11 cellular contexts compared by ENCODE assay signal in genomic region chr2:235940330-235940729, GRCh38.
A peak's percentile ranks its signal among the peaks of the same experiment; 100 is the strongest.
DNase-seq lines count a peak whose midpoint lies in the region; ATAC-seq and TF ChIP-seq lines count a peak whose summit lies in the region.
"Had no signal": no experiment of that assay in that cellular context is flagged by ENCODE, and none has a peak within 500 bp of the region (broad histone marks: within the 10 kb centered on the region; RNA-seq: fewer than 3 reads in every experiment).

No MANE protein-coding gene starts in this region.

- H3K4me2 ChIP-seq in OCI-LY7 (ENCODE audit: low read length): no peak overlapping the region

- TF ChIP-seq CTCF in OCI-LY7 (conservative IDR thresholded peaks at IDR 0.05; ENCODE audit: low read length): no peak

- no peak overlapping the region for H3K4me3 ChIP-seq in skeletal muscle tissue (ENCODE audit: low read length in 3 of 3)
- H3K4me3 ChIP-seq in OCI-LY7 (ENCODE audit: low read depth, low read length, poor library complexity, severe bottlenecking): no peak overlapping the region

- H4K20me1 ChIP-seq in OCI-LY7 (ENCODE audit: insufficient read depth, low read length): no peaks in the 10 kb centered on the region

- ATAC-seq in left ventricle myocardium superior (peak; percentile 90), HG03442 (IDR thresholded peaks at IDR 0.05; ENCODE audit: unreplicated experiment) (no peak)
- ATAC-seq: WTC11 had no signal

- peaks cover 0 to 11% (median 3%) of the 10 kb centered on the region in 3 donors for H3K36me3 ChIP-seq in skeletal muscle tissue (ENCODE audit: control insufficient read depth in 3 of 3, insufficient read depth in 3 of 3, low read length in 3 of 3)
- no peaks in the 10 kb centered on the region for H3K36me3 ChIP-seq in OCI-LY7 (ENCODE audit: insufficient read depth, low read length)

- intact Hi-C loops in left ventricle myocardium superior (cut with micrococcal nuclease) (no loop called here), OCI-LY7 (cut with micrococcal nuclease; ENCODE audit: unreplicated experiment) (no loop called here)

- no TSS peak for BruUV-seq in OCI-LY7 (replicated peaks; lab: Mats Ljungman, UMichigan)

- CTCF ChIA-PET in OCI-LY7 (lab: Charles Lee; ENCODE audit: unreplicated experiment): no interaction called here

- H3K27ac ChIP-seq in skeletal muscle tissue (ENCODE audit: low read depth, low read length): peak overlapping the region; percentile 51
- H3K27ac ChIP-seq in OCI-LY7 (ENCODE audit: low read depth, low read length, poor library complexity, severe bottlenecking): no peak overlapping the region

- H2AFZ ChIP-seq in OCI-LY7 (ENCODE audit: low read length): no peak overlapping the region

- DNase-seq in HK-2 (ENCODE audit: unreplicated experiment) (peak; percentile 16), amniotic stem cell (lab: John Stamatoyannopoulos, UW) (peak; percentile 34), left ventricle myocardium superior (peak; percentile 57), NCI-H1417 (lab: John Stamatoyannopoulos, UW) (no peak), NCI-H524 (lab: John Stamatoyannopoulos, UW) (no peak), OCI-LY7 (ENCODE audit: low spot score) (no peak)
- DNase-seq: naive B cell, NCI-H2081 had no signal

- no peaks in the 10 kb centered on the region for H3K27me3 ChIP-seq in skeletal muscle tissue (ENCODE audit: control insufficient read depth in 3 of 3, insufficient read depth in 3 of 3, low read length in 3 of 3)

- H3K79me2 ChIP-seq in OCI-LY7 (ENCODE audit: insufficient read depth, low read depth, low read length): no peaks in the 10 kb centered on the region

- H3K4me1 ChIP-seq in skeletal muscle tissue (ENCODE audit: control insufficient read depth in 3 of 3, insufficient read depth in 3 of 3, low read length in 3 of 3) (peaks cover 0 to 6% (median 0%) of the 10 kb centered on the region in 3 donors), OCI-LY7 (ENCODE audit: insufficient read depth, low read length, poor library complexity, severe bottlenecking) (no peaks in the 10 kb centered on the region)

- POLR2A ChIA-PET in OCI-LY7 (lab: Charles Lee): no interaction called here

- H3K9me2 ChIP-seq in OCI-LY7 (ENCODE audit: insufficient read depth, low read length): no peaks in the 10 kb centered on the region

- no peak overlapping the region for H3K9ac ChIP-seq in skeletal muscle tissue (ENCODE audit: low read depth in 1 of 3, low read length in 3 of 3)

- H3K9me3 ChIP-seq in skeletal muscle tissue (ENCODE audit: control insufficient read depth in 3 of 3, low read length in 3 of 3) (peaks cover 0 to 5% (median 0%) of the 10 kb centered on the region in 3 donors), OCI-LY7 (ENCODE audit: low read length) (no peaks in the 10 kb centered on the region)

Comparison
In these comparisons a context has a peak if more than half of its experiments do, and no peak if none do; other contexts are left out.
1. DNase-seq: peak in HK-2 (single experiment), amniotic stem cell (single experiment) and left ventricle myocardium superior (single experiment); none in NCI-H1417 (0 of 3), NCI-H524 (0 of 2) and OCI-LY7 (single experiment).